Comparison of ENCODE assay signal across 8 cellular contexts in the genomic region with DNA sequence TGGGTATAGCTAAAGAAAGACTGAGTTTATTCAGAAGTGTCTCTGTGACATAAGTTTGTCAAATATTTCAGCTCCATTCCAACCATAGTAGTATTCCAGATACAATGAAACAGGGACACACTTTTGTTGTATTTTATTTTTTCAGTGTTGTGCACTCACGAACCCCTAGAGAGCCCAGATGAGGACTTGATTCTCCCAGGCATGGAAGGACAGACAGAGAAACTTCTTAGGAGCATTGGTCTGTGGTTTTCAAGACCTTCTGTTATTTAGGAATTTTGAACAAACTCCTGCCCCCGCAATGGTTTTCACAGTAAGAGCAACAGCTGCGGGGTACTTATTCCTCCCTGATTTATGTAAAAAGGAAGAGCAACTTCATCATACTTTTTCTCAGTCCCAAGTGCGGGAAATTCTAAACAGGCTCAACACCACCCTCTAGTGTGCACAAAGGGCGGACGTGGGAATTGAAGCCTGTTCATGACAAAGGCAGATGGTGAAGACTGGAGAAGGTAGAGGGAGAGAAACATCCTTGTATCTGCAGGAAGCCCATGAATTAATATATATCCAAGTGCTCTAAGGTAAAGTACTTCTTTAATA.
DNase-seq lines count a peak whose midpoint lies in the region; ATAC-seq, FAIRE-seq and TF ChIP-seq lines count a peak whose summit lies in the region.

No MANE protein-coding gene starts in this region.

- H3K4me3 ChIP-seq in SJCRH30 (no peak overlapping the region), left lung (no peak overlapping the region)

- H3K27me3 ChIP-seq in SJCRH30: no peaks in the 10 kb centered on the region
- no peaks in the 10 kb centered on the region for H3K27me3 ChIP-seq in left lung

- H3K4me1 ChIP-seq in SJCRH30: no peaks in the 10 kb centered on the region
- no peaks in the 10 kb centered on the region for H3K4me1 ChIP-seq in left lung

- H3K4me3 Mint-ChIP-seq in chondrocyte (ENCODE audit: unreplicated experiment): no peak overlapping the region
- H3K4me3 Mint-ChIP-seq in stimulated activated naive CD8-positive, alpha-beta T cell treated with anti-CD3 and anti-CD28 coated beads, Interleukin-15, amount 100 ng/mL, for 72 hours: no peak overlapping the region

- ATAC-seq in GM19372 (IDR thresholded peaks at IDR 0.05; ENCODE audit: low read depth, unreplicated experiment) (peak; percentile 54), left lung (peak; percentile 94), GM21529 (IDR thresholded peaks at IDR 0.05; ENCODE audit: unreplicated experiment) (no peak)
- peak; percentile 60 for ATAC-seq in stimulated activated naive CD8-positive, alpha-beta T cell treated with anti-CD3 and anti-CD28 coated beads, Interleukin-15, amount 100 ng/mL, for 72 hours

- TF ChIP-seq CTCF in D721Med (IDR thresholded peaks at IDR 0.05; ENCODE audit: insufficient read depth, missing control alignments) (peak; percentile 94), chondrocyte (IDR thresholded peaks at IDR 0.05) (peak; percentile 84), left lung (IDR thresholded peaks at IDR 0.05) (peak; percentile 52 to 53)

- H3K27ac Mint-ChIP-seq in chondrocyte (ENCODE audit: unreplicated experiment): no peak overlapping the region
- H3K27ac Mint-ChIP-seq in stimulated activated naive CD8-positive, alpha-beta T cell treated with anti-CD3 and anti-CD28 coated beads, Interleukin-15, amount 100 ng/mL, for 72 hours: no peak overlapping the region

- DNase-seq in D721Med (ENCODE audit: insufficient read length, low spot score): peak; percentile 26
- peak; percentile 46 for DNase-seq in M059J (ENCODE audit: low read depth)
- DNase-seq in SJCRH30: peak; percentile 38 to 74
- DNase-seq in chondrocyte (ENCODE audit: low spot score): no peak
- DNase-seq in left lung: no peak
- DNase-seq in stimulated activated naive CD8-positive, alpha-beta T cell treated with anti-CD3 and anti-CD28 coated beads, Interleukin-15, amount 100 ng/mL, for 72 hours: peak; percentile 44 to 45

- H3K9me3 ChIP-seq in SJCRH30 (replicated peaks) (no peaks in the 10 kb centered on the region), left lung (no peaks in the 10 kb centered on the region)

- peaks cover 18% of the 10 kb centered on the region for H3K27me3 Mint-ChIP-seq in chondrocyte (ENCODE audit: low read depth)
- peaks cover 28% of the 10 kb centered on the region for H3K27me3 Mint-ChIP-seq in stimulated activated naive CD8-positive, alpha-beta T cell treated with anti-CD3 and anti-CD28 coated beads, Interleukin-15, amount 100 ng/mL, for 72 hours

- H3K36me3 Mint-ChIP-seq in chondrocyte (ENCODE audit: low read depth): no peaks in the 10 kb centered on the region

- H3K36me3 ChIP-seq in SJCRH30 (no peaks in the 10 kb centered on the region), left lung (no peaks in the 10 kb centered on the region)

- intact Hi-C loops in left lung (cut with DNase I): no loop called here

- H3K9me3 Mint-ChIP-seq in chondrocyte (ENCODE audit: low read depth): no peaks in the 10 kb centered on the region
- H3K9me3 Mint-ChIP-seq in stimulated activated naive CD8-positive, alpha-beta T cell treated with anti-CD3 and anti-CD28 coated beads, Interleukin-15, amount 100 ng/mL, for 72 hours: no peaks in the 10 kb centered on the region

- no peak for FAIRE-seq in D721Med (lab: Jason Lieb, UNC)

- H3K27ac ChIP-seq in SJCRH30: no peak overlapping the region
- no peak overlapping the region for H3K27ac ChIP-seq in left lung

- H3K4me1 Mint-ChIP-seq in chondrocyte (ENCODE audit: low read depth): peaks cover 6% of the 10 kb centered on the region
- H3K4me1 Mint-ChIP-seq in stimulated activated naive CD8-positive, alpha-beta T cell treated with anti-CD3 and anti-CD28 coated beads, Interleukin-15, amount 100 ng/mL, for 72 hours: no peaks in the 10 kb centered on the region

Comparison
In these comparisons a context has a peak if more than half of its experiments do, and no peak if none do; other contexts are left out.
1. DNase-seq: peak in D721Med (single experiment), M059J (single experiment), SJCRH30 (2 of 2) and stimulated activated naive CD8-positive, alpha-beta T cell treated with anti-CD3 and anti-CD28 coated beads, Interleukin-15, amount 100 ng/mL, for 72 hours (2 of 2); none in chondrocyte (single experiment) and left lung (0 of 2).
2. Peak in every context shown above with its lines, with median percentiles within 50 percentile points of each other: CTCF ChIP-seq.